Comparison of ENCODE assay signal across 1 cellular context in genomic region chr10:35632027-35632426, GRCh38.
TF ChIP-seq lines count a peak whose summit lies in the region.

No MANE protein-coding gene starts in this region.

TF ChIP-seq in HepG2, 621 proteins besides CTCF, POLR2A, EP300 and RAD21:
- TF ChIP-seq ZNF350 (CRISPR knock-in tag; IDR thresholded peaks at IDR 0.05; ENCODE audit: borderline replicate concordance, low read depth), result no peak
- TF ChIP-seq PPARG (CRISPR knock-in tag; conservative IDR thresholded peaks at IDR 0.05), result no peak
- TF ChIP-seq ADNP (CRISPR knock-in tag; IDR thresholded peaks at IDR 0.05), result no peak
- TF ChIP-seq IRF9 (CRISPR knock-in tag; IDR thresholded peaks at IDR 0.05; ENCODE audit: borderline replicate concordance), result no peak
- no peak for TF ChIP-seq ARNTL (CRISPR knock-in tag; IDR thresholded peaks at IDR 0.05)
- TF ChIP-seq ZFYVE20 (CRISPR knock-in tag; IDR thresholded peaks at IDR 0.05; ENCODE audit: borderline replicate concordance, low read depth), result no peak
- TF ChIP-seq STAG1 (CRISPR knock-in tag; IDR thresholded peaks at IDR 0.05), result 0 out of 2 replicates have a peak, but pooled peaks have one; percentile 3
- no peak for TF ChIP-seq TERF1 (CRISPR knock-in tag; IDR thresholded peaks at IDR 0.05)
- no peak for TF ChIP-seq GLMP (CRISPR knock-in tag; IDR thresholded peaks at IDR 0.05; ENCODE audit: borderline replicate concordance)
